Comparison of ENCODE assay signal across 10 cellular contexts in genomic region chr11:35549787-35550186, GRCh38. TPM values are rescaled to one million over a fixed set of nuclear protein-coding genes. Genes with fewer than 3 reads are reported as not detected.
DNase-seq lines count a peak whose midpoint lies in the region; ATAC-seq and TF ChIP-seq lines count a peak whose summit lies in the region.
"Had no signal": no experiment of that assay in that cellular context is flagged by ENCODE, and none has a peak within 500 bp of the region (broad histone marks: within the 10 kb centered on the region; RNA-seq: fewer than 3 reads in every experiment).

No MANE protein-coding gene starts in this region.

- no peaks in the 10 kb centered on the region; the same call in 1 of the 2 replicates for H3K27me3 Mint-ChIP-seq in WTC11 (ENCODE audit: low read depth)

- CTCF ChIA-PET in WTC11 (lab: Charles Lee) = no interaction called here

- H3K4me3 ChIP-seq in AG09309 (ENCODE audit: control insufficient read depth, low read depth, low read length) = no peak overlapping the region

- no peak overlapping the region for H3K27ac Mint-ChIP-seq in WTC11
- H3K27ac Mint-ChIP-seq: naive thymus-derived CD4-positive, alpha-beta T cell had no signal

- ATAC-seq in WTC11 (peak; percentile 35), left lobe of liver (no peak)
- ATAC-seq: naive thymus-derived CD4-positive, alpha-beta T cell had no signal

- peak; percentile 93 for DNase-seq in AG09309 (ENCODE audit: low read depth)
- peak; percentile 60 for DNase-seq in HPDE6-E6E7 (ENCODE audit: extremely low spot score)
- DNase-seq in WTC11 (ENCODE audit: low spot score) = no peak
- peak; percentile 87 for DNase-seq in kidney tubule cell (ENCODE audit: low spot score)
- DNase-seq in activated CD8-positive, alpha-beta memory T cell treated with anti-CD3 and anti-CD28 coated beads, Interleukin-2, amount 50 U/mL, for 4 hours = no peak
- DNase-seq in left lobe of liver (ENCODE audit: low spot score) = no peak
- no peak for DNase-seq in AML-193 (lab: John Stamatoyannopoulos, UW)
- DNase-seq in NCI-H774 (lab: John Stamatoyannopoulos, UW) = no peak
- DNase-seq: naive thymus-derived CD4-positive, alpha-beta T cell had no signal

- peaks cover 7% of the 10 kb centered on the region; the same call in 1 of the 2 replicates for H3K9me3 Mint-ChIP-seq in WTC11

- H3K4me3 Mint-ChIP-seq in WTC11 = no peak overlapping the region
- H3K4me3 Mint-ChIP-seq: naive thymus-derived CD4-positive, alpha-beta T cell had no signal

- H3K4me1 Mint-ChIP-seq in WTC11 = peaks cover 25% of the 10 kb centered on the region
- H3K4me1 Mint-ChIP-seq: naive thymus-derived CD4-positive, alpha-beta T cell had no signal

- TF ChIP-seq CTCF in AG09309 (IDR thresholded peaks at IDR 0.05; ENCODE audit: control insufficient read depth, insufficient read depth, low read depth, low read length, missing control alignments) = no peak
- TF ChIP-seq CTCF in WTC11 (IDR thresholded peaks at IDR 0.05) = no peak

- H3K36me3 Mint-ChIP-seq in WTC11 = no peaks in the 10 kb centered on the region
- H3K36me3 Mint-ChIP-seq: naive thymus-derived CD4-positive, alpha-beta T cell had no signal

- POLR2A ChIA-PET in WTC11 (lab: Charles Lee) = no interaction called here

TF ChIP-seq in WTC11, 78 proteins besides CTCF, POLR2A, EP300 and RAD21:
- TF ChIP-seq, protein P1, sequence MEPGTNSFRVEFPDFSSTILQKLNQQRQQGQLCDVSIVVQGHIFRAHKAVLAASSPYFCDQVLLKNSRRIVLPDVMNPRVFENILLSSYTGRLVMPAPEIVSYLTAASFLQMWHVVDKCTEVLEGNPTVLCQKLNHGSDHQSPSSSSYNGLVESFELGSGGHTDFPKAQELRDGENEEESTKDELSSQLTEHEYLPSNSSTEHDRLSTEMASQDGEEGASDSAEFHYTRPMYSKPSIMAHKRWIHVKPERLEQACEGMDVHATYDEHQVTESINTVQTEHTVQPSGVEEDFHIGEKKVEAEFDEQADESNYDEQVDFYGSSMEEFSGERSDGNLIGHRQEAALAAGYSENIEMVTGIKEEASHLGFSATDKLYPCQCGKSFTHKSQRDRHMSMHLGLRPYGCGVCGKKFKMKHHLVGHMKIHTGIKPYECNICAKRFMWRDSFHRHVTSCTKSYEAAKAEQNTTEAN (CRISPR knock-in tag; IDR thresholded peaks at IDR 0.05) = no peak
- TF ChIP-seq ELF4 (CRISPR knock-in tag; IDR thresholded peaks at IDR 0.05; ENCODE audit: low read depth) = no peak
- TF ChIP-seq ATF1 (CRISPR knock-in tag; IDR thresholded peaks at IDR 0.05) = no peak
- TF ChIP-seq E2F4 (CRISPR knock-in tag; IDR thresholded peaks at IDR 0.05; ENCODE audit: borderline replicate concordance, low read depth) = no peak
- no peak for TF ChIP-seq ZBTB21 (CRISPR knock-in tag; IDR thresholded peaks at IDR 0.05; ENCODE audit: borderline replicate concordance)
- no peak for TF ChIP-seq GABPB1 (CRISPR knock-in tag; IDR thresholded peaks at IDR 0.05)
- no peak for TF ChIP-seq HMGA2 (CRISPR knock-in tag; IDR thresholded peaks at IDR 0.05)
- no peak for TF ChIP-seq KAT7 (CRISPR knock-in tag; IDR thresholded peaks at IDR 0.05; ENCODE audit: borderline replicate concordance)
- no peak for TF ChIP-seq ZNF263 (CRISPR knock-in tag; IDR thresholded peaks at IDR 0.05; ENCODE audit: low read depth)
- TF ChIP-seq, protein P2, sequence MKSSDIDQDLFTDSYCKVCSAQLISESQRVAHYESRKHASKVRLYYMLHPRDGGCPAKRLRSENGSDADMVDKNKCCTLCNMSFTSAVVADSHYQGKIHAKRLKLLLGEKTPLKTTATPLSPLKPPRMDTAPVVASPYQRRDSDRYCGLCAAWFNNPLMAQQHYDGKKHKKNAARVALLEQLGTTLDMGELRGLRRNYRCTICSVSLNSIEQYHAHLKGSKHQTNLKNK (CRISPR knock-in tag; IDR thresholded peaks at IDR 0.05) = no peak
- TF ChIP-seq ZNF416 (CRISPR knock-in tag; IDR thresholded peaks at IDR 0.05) = no peak
- no peak for TF ChIP-seq ZNF423 (CRISPR knock-in tag; IDR thresholded peaks at IDR 0.05)

RNA-seq across cellular contexts. Expression of gene PAMR1, which starts 24.4 kb away (rescaled TPM):
- total RNA-seq in WTC11 (2021) (2.3 to 3.2 TPM (median 2.8 TPM) in 3 replicates), left lobe of liver (1.8 TPM)
- total RNA-seq: naive thymus-derived CD4-positive, alpha-beta T cell; SK-MEL-5 had no signal

Comparison
In these comparisons a context has a peak if more than half of its experiments do, and no peak if none do; other contexts are left out.
1. DNase-seq: peak in AG09309 (single experiment), HPDE6-E6E7 (single experiment) and kidney tubule cell (single experiment); none in WTC11 (single experiment), activated CD8-positive, alpha-beta memory T cell treated with anti-CD3 and anti-CD28 coated beads, Interleukin-2, amount 50 U/mL, for 4 hours (single experiment), left lobe of liver (single experiment), AML-193 (0 of 2) and NCI-H774 (single experiment).